ENCODE assay signal across 7 cellular contexts in the genomic region with DNA sequence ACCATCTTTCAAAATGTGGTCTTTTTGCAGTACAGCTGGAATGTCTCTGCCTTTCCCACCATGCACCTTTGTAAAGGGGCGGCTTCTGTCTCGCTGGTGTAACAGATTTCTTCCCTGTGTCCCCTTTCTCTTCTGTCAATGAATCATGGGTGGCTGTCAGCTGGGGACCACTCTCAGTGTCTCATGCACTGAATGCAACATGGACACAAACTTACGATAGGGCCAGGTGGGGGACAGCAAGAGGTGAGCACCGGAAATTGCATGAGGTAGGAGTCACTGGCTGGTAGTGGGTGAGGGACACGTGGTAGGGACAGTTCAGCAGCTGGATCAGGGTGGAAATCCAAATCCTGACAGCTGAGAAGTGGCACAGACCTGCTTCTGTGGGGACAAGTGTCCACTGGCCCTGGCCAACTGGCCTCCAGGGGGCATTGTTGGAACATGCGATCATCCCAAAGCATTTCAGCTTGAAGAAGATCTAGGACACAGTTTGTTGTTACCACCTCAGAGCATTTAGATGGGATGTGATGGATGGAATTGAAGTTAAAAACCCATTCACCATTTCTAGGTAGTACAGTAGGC.
DNase-seq lines count a peak whose midpoint lies in the region; ATAC-seq and TF ChIP-seq lines count a peak whose summit lies in the region.
"Not testable (repeated sequence)": the region's sequence is repeated elsewhere in the genome, so short reads cannot be mapped to it uniquely, and the experiment has no call there.

No MANE protein-coding gene starts in this region.

- not testable (repeated sequence) for H3K9me1 ChIP-seq in IMR-90 (ENCODE audit: insufficient read depth, low read length)

- in situ Hi-C loops in IMR-90 (cut with MboI; ENCODE audit: low sequenced_read_pairs), result loop anchor here (10.0 kb wide), 1 partner anchor 335 kb away; no protein-coding TSS in a partner anchor

- not testable (repeated sequence) for H3K56ac ChIP-seq in IMR-90 (ENCODE audit: extremely low read depth, insufficient read depth, low read length)

- not testable (repeated sequence) for BruUV-seq in IMR-90 (replicated peaks; lab: Mats Ljungman, UMichigan)

- not testable (repeated sequence) for H3K9ac ChIP-seq in IMR-90 (ENCODE audit: low read depth, low read length)

- H3K23ac ChIP-seq in IMR-90 (ENCODE audit: low read depth, low read length), result not testable (repeated sequence)

- H2BK120ac ChIP-seq in IMR-90 (ENCODE audit: low read depth, low read length), result not testable (repeated sequence)

- H3K27me3 ChIP-seq in IMR-90 (ENCODE audit: control insufficient read depth, insufficient read depth, low read length), result not testable (repeated sequence)

- not testable (repeated sequence) for H2AK5ac ChIP-seq in IMR-90 (ENCODE audit: low read depth, low read length)

- TF ChIP-seq POLR2A in IMR-90 (IDR thresholded peaks at IDR 0.05; ENCODE audit: low read depth, low read length), result not testable (repeated sequence)

- POLR2A ChIA-PET in IMR-90 (lab: Charles Lee; ENCODE audit: unreplicated experiment); activated CD4-positive, alpha-beta T cell treated with anti-CD3 and anti-CD28 coated beads for 36 hours (lab: Charles Lee): not testable (repeated sequence)

- not testable (repeated sequence) for H4K20me1 ChIP-seq in IMR-90 (ENCODE audit: insufficient read depth, low read length)

- peak; percentile 48 for TF ChIP-seq CTCF in IMR-90 (conservative IDR thresholded peaks at IDR 0.05; ENCODE audit: low read depth, low read length)
- peak; percentile 48 for TF ChIP-seq CTCF in nephron progenitor cell (IDR thresholded peaks at IDR 0.05)

- H3K4me3 ChIP-seq in IMR-90 (ENCODE audit: insufficient read depth, low read depth, low read length), result not testable (repeated sequence)

- ATAC-seq in IMR-90 (ENCODE audit: low read depth), result peak; percentile 75
- not testable (repeated sequence) for ATAC-seq in activated CD4-positive, alpha-beta T cell treated with anti-CD3 and anti-CD28 coated beads for 36 hours
- peak; percentile 41 for ATAC-seq in left ventricle myocardium superior

- H3K27ac ChIP-seq in IMR-90 (ENCODE audit: insufficient read depth, low read length), result not testable (repeated sequence)

- not testable (repeated sequence) for H3K9me3 Mint-ChIP-seq in activated CD4-positive, alpha-beta T cell treated with anti-CD3 and anti-CD28 coated beads for 36 hours (ENCODE audit: low read depth); nephron progenitor cell

- not testable (repeated sequence) for H4K91ac ChIP-seq in IMR-90 (ENCODE audit: insufficient read depth, low read depth, low read length)

- H3K4ac ChIP-seq in IMR-90 (ENCODE audit: low read depth, low read length), result not testable (repeated sequence)

- H4K8ac ChIP-seq in IMR-90 (ENCODE audit: low read depth in 2 of 2, low read length in 2 of 2), result not testable (repeated sequence)

- no CpG with 5 or more reads among the region's 6 CpGs for WGBS in IMR-90 (ENCODE audit: extremely low coverage in 2 of 2, insufficient read length in 1 of 2), 2 experiments

- not testable (repeated sequence) for H3K27me3 Mint-ChIP-seq in activated CD4-positive, alpha-beta T cell treated with anti-CD3 and anti-CD28 coated beads for 36 hours; nephron progenitor cell (ENCODE audit: low read depth, poor library complexity)

- dilution Hi-C loops in IMR-90 (cut with HindIII; ENCODE audit: low sequenced_read_pairs, unreplicated experiment), result not testable (repeated sequence)

- DNase-seq in DMS53 treated with DMSO at 0.1 percent for 48 hours (lab: John Stamatoyannopoulos, UW; ENCODE audit: unreplicated experiment) (peak; percentile 13), IMR-90 (peak; percentile 26), NCI-H82 (lab: John Stamatoyannopoulos, UW) (peak; percentile 26), ecto neural progenitor cell (ENCODE audit: low spot score) (peak; percentile 67), left ventricle myocardium superior (peak; percentile 41), nephron progenitor cell (peak; percentile 59)
- peak; percentile 38 for DNase-seq in activated CD4-positive, alpha-beta T cell treated with anti-CD3 and anti-CD28 coated beads for 36 hours

- not testable (repeated sequence) for H2BK5ac ChIP-seq in IMR-90 (ENCODE audit: low read depth, low read length, poor library complexity, severe bottlenecking)

- H2BK20ac ChIP-seq in IMR-90 (ENCODE audit: low read depth, low read length), result not testable (repeated sequence)

- not testable (repeated sequence) for H3K4me1 ChIP-seq in IMR-90 (ENCODE audit: control insufficient read depth, insufficient read depth, low read length)

- intact Hi-C loops in IMR-90 (cut with micrococcal nuclease), result loop anchor here (1.0 kb wide), 1 partner anchor 334 kb away; no protein-coding TSS in a partner anchor
- intact Hi-C loops in activated CD4-positive, alpha-beta T cell treated with anti-CD3 and anti-CD28 coated beads for 36 hours (cut with DNase I, micrococcal nuclease); left ventricle myocardium superior (cut with micrococcal nuclease): not testable (repeated sequence)

- H3K27ac Mint-ChIP-seq in activated CD4-positive, alpha-beta T cell treated with anti-CD3 and anti-CD28 coated beads for 36 hours; nephron progenitor cell: not testable (repeated sequence)

- not testable (repeated sequence) for H2AFZ ChIP-seq in IMR-90 (replicated peaks; ENCODE audit: low read length, poor library complexity)

- not testable (repeated sequence) for H2BK15ac ChIP-seq in IMR-90 (ENCODE audit: low read depth, low read length)

- not testable (repeated sequence) for H2AK9ac ChIP-seq in IMR-90 (replicated peaks; ENCODE audit: low read depth, low read length, poor library complexity)

- H3K36me3 ChIP-seq in IMR-90 (ENCODE audit: control insufficient read depth, insufficient read depth, low read length), result not testable (repeated sequence)

- H3K4me3 Mint-ChIP-seq in activated CD4-positive, alpha-beta T cell treated with anti-CD3 and anti-CD28 coated beads for 36 hours; nephron progenitor cell: not testable (repeated sequence)

- not testable (repeated sequence) for H3K4me2 ChIP-seq in IMR-90 (ENCODE audit: low read depth, low read length)

- not testable (repeated sequence) for H3K14ac ChIP-seq in IMR-90 (replicated peaks; ENCODE audit: low read depth, low read length)

- not testable (repeated sequence) for H3K79me1 ChIP-seq in IMR-90 (ENCODE audit: low read depth in 1 of 2, low read length in 2 of 2)

- peak; percentile 62 for TF ChIP-seq RAD21 in IMR-90 (IDR thresholded peaks at IDR 0.05; ENCODE audit: low read length)

- CTCF ChIA-PET in IMR-90 (lab: Yijun Ruan, JAX); activated CD4-positive, alpha-beta T cell treated with anti-CD3 and anti-CD28 coated beads for 36 hours (lab: Charles Lee): not testable (repeated sequence)

- not testable (repeated sequence) for H4K5ac ChIP-seq in IMR-90 (ENCODE audit: low read depth, low read length)

- H3K9me3 ChIP-seq in IMR-90 (ENCODE audit: control insufficient read depth, insufficient read depth, low read length), result not testable (repeated sequence)

- H3K18ac ChIP-seq in IMR-90 (ENCODE audit: low read depth, low read length), result not testable (repeated sequence)

- H3K36me3 Mint-ChIP-seq in activated CD4-positive, alpha-beta T cell treated with anti-CD3 and anti-CD28 coated beads for 36 hours (ENCODE audit: low read depth), result peaks cover 28% of the 10 kb centered on the region
- peaks cover 43% of the 10 kb centered on the region for H3K36me3 Mint-ChIP-seq in nephron progenitor cell (ENCODE audit: low read depth)

- H3K4me1 Mint-ChIP-seq in activated CD4-positive, alpha-beta T cell treated with anti-CD3 and anti-CD28 coated beads for 36 hours; nephron progenitor cell: not testable (repeated sequence)

TF ChIP-seq in IMR-90, 13 proteins besides CTCF, POLR2A, EP300 and RAD21:
- TF ChIP-seq SMC3 (IDR thresholded peaks at IDR 0.05; ENCODE audit: low read depth, low read length), result peak; percentile 57

Comparison
In these comparisons a context has a peak if more than half of its experiments do, and no peak if none do; other contexts are left out.
1. DNase-seq: peak in every context shown above with its lines; median percentile 67 in ecto neural progenitor cell; 59 in nephron progenitor cell; 41 in left ventricle myocardium superior; 38 in activated CD4-positive, alpha-beta T cell treated with anti-CD3 and anti-CD28 coated beads for 36 hours; 26 in IMR-90; 26 in NCI-H82; 13 in DMS53 treated with DMSO at 0.1 percent for 48 hours.